ENCODE assay signal across 8 cellular contexts in the genomic region with DNA sequence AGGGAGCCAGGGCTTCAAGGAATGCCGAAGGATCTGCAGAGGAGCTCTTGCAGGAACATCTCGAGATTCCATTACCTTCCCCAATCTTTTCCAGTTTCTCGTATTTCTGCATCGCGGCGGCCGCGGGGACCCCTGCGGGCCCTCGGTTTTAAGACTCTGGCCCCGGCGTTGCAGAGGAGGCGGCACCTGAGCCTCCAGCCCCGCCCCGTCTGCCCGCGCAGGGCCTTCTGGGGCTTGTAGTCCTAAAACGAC. TPM values are rescaled to one million over a fixed set of nuclear protein-coding genes. Genes with fewer than 3 reads are reported as not detected.
DNase-seq lines count a peak whose midpoint lies in the region; ATAC-seq and TF ChIP-seq lines count a peak whose summit lies in the region.

Gene CDK5 (minus strand): TSS at position 161 of the 252 bp plus-strand sequence. CDS start 49 bp downstream, at position 112.

- peaks cover 2% of the 10 kb centered on the region for H3K27me3 Mint-ChIP-seq in T-helper 17 cell

- H2AFZ ChIP-seq in GM23248: peak within 1 kb of the TSS; percentile 82

- H3K4me3 ChIP-seq in GM23248 (peak within 1 kb of the TSS; percentile 93), fibroblast of villous mesenchyme (ENCODE audit: low read depth, low read length) (peak within 1 kb of the TSS; percentile 87)

- in situ Hi-C loops in GM23248 (cut with MboI): loop anchor here (10.0 kb wide), 1 partner anchor 63 kb away; the partner anchor contains the start of gene NOS3

- no peaks in the 10 kb centered on the region for H3K9me2 ChIP-seq in GM23248 (ENCODE audit: insufficient read depth)

- peak within 1 kb of the TSS; percentile 90 for H3K9ac ChIP-seq in GM23248

- H3K9me3 ChIP-seq in GM23248 (ENCODE audit: low read depth) (no peaks in the 10 kb centered on the region), T-helper 17 cell (ENCODE audit: control insufficient read depth, low read length, poor library complexity, severe bottlenecking) (no peaks in the 10 kb centered on the region)

- H3F3A ChIP-seq in GM23248 (ENCODE audit: insufficient read depth): peaks cover 10% of the 10 kb centered on the region

- H3K36me3 Mint-ChIP-seq in T-helper 17 cell (ENCODE audit: low read depth): no peaks in the 10 kb centered on the region

- no peak for ATAC-seq in T-helper 17 cell
- no peak for ATAC-seq in GM18502 (IDR thresholded peaks at IDR 0.05; ENCODE audit: poor library complexity, unreplicated experiment)
- no peak for ATAC-seq in activated CD4-positive, CD25-positive, alpha-beta regulatory T cell treated with anti-CD3 and anti-CD28 coated beads, Interleukin-2, amount 50 U/mL, for 24 hours

- DNase-seq in GM23248 (no peak), T-helper 17 cell (no peak), fibroblast of villous mesenchyme (ENCODE audit: low read depth) (no peak), renal cortical epithelial cell (ENCODE audit: low read depth) (no peak), NCI-H1417 (lab: John Stamatoyannopoulos, UW) (no peak), NCI-H2081 (lab: John Stamatoyannopoulos, UW) (no peak)

- H3K4me2 ChIP-seq in GM23248 (ENCODE audit: unreplicated experiment): peak within 1 kb of the TSS; percentile 83

- H3K4me1 Mint-ChIP-seq in T-helper 17 cell: peaks cover 35% of the 10 kb centered on the region

- H3K27ac ChIP-seq in GM23248: peak within 1 kb of the TSS; percentile 94

- WGBS in GM23248 (ENCODE audit: low coverage in 1 of 2, low lambda C conversion rate in 2 of 2, missing lambda C conversion rate in 2 of 2), 2 experiments: 1% methylated on average over 17 to 18 of the region's 18 CpGs

- H3K27me3 ChIP-seq in GM23248 (replicated peaks; ENCODE audit: insufficient read depth): no peaks in the 10 kb centered on the region

- H3K27ac Mint-ChIP-seq in T-helper 17 cell: peak within 1 kb of the TSS; percentile 89

- H3K79me2 ChIP-seq in GM23248 (ENCODE audit: insufficient read depth): peaks cover 29% of the 10 kb centered on the region

- H3K36me3 ChIP-seq in GM23248 (ENCODE audit: low read depth): no peaks in the 10 kb centered on the region

- peaks cover 35% of the 10 kb centered on the region for H3K4me1 ChIP-seq in GM23248 (ENCODE audit: insufficient read depth)

- H3K4me3 Mint-ChIP-seq in T-helper 17 cell: peak within 1 kb of the TSS; percentile 96

- no peaks in the 10 kb centered on the region for H4K20me1 ChIP-seq in GM23248 (ENCODE audit: insufficient read depth)

- no peak for TF ChIP-seq CTCF in fibroblast of villous mesenchyme (IDR thresholded peaks at IDR 0.05; ENCODE audit: insufficient read depth, low read depth, low read length)

RNA-seq across cellular contexts. Expression of gene CDK5, which starts in this region (rescaled TPM):
- total RNA-seq in GM23248 (2014; rRNA removed; shearing (Covaris generic)): 16.2 and 27.7 TPM in 2 replicates
- 27.6 and 28.3 TPM in 2 replicates for polyA plus RNA-seq in GM23248 (2016; fragmentation: Nextera tagmentation; extraction: Ambion mirVana)
- total RNA-seq in T-helper 17 cell (1 to 10 TPM; 4.7 TPM), fibroblast of villous mesenchyme (22.2 and 22.9 TPM in 2 replicates), renal cortical epithelial cell (14.8 and 16.8 TPM in 2 replicates)
